In genomic region chr14:55332654-55333570, GRCh38 we compare ENCODE assay signal across 8 cellular contexts.
DNase-seq lines count a peak whose midpoint lies in the region; ATAC-seq, FAIRE-seq and TF ChIP-seq lines count a peak whose summit lies in the region.

No MANE protein-coding gene starts in this region.

- DNase-seq in A549 (ENCODE audit: low read depth in 1 of 2, low spot score in 1 of 2), result no peak
- no peak for DNase-seq in esophagus squamous epithelium (lab: John Stamatoyannopoulos, UW)
- no peak for DNase-seq in RWPE1 (ENCODE audit: low spot score)
- DNase-seq in NCI-H1930 (lab: John Stamatoyannopoulos, UW), result no peak
- DNase-seq in D721Med (ENCODE audit: insufficient read length, low spot score), result no peak
- no peak for DNase-seq in SKM-1 treated with dmso at 0.1 percent for 144 hours (lab: John Stamatoyannopoulos, UW; ENCODE audit: unreplicated experiment)

- H3K4me1 ChIP-seq in A549 (peaks cover 49% of the 10 kb centered on the region), esophagus squamous epithelium (peaks cover 0 to 73% (median 51%) of the 10 kb centered on the region in 3 donors)

- peak overlapping the region; percentile 39; the same call in 2 of the 3 replicates for H3K4me2 ChIP-seq in A549

- intact Hi-C loops in esophagus squamous epithelium (cut with DNase I), result no loop called here

- FAIRE-seq in A549 (lab: Jason Lieb, UNC) (no peak), D721Med (lab: Jason Lieb, UNC) (no peak)

- H3K27ac ChIP-seq in A549 (no peak overlapping the region), KOPT-K1 (ENCODE audit: low read depth, low read length, poor library complexity, severe bottlenecking) (peak overlapping the region; percentile 51), esophagus squamous epithelium (peak overlapping the region; percentile 27 to 71 (median 44)), RWPE1 (no peak overlapping the region)

- no peak for TF ChIP-seq POLR2A in A549 (IDR thresholded peaks at IDR 0.05; ENCODE audit: low read length)
- TF ChIP-seq POLR2A in esophagus squamous epithelium (IDR thresholded peaks at IDR 0.05), result no peak

- H3K9me3 ChIP-seq in A549, result no peaks in the 10 kb centered on the region
- H3K9me3 ChIP-seq in KOPT-K1 (ENCODE audit: insufficient read depth, low read length, poor library complexity, severe bottlenecking), result no peaks in the 10 kb centered on the region
- H3K9me3 ChIP-seq in esophagus squamous epithelium, result no peaks in the 10 kb centered on the region

- H3K4me3 ChIP-seq in A549 (no peak overlapping the region), esophagus squamous epithelium (peak overlapping the region in 1 of 4 donors; percentile 16)

- TF ChIP-seq CTCF in A549 (IDR thresholded peaks at IDR 0.05) (no peak), esophagus squamous epithelium (IDR thresholded peaks at IDR 0.05) (no peak), RWPE1 (conservative IDR thresholded peaks at IDR 0.05; ENCODE audit: low read depth) (no peak), D721Med (IDR thresholded peaks at IDR 0.05; ENCODE audit: insufficient read depth, missing control alignments) (no peak)

- CTCF ChIA-PET in A549 (lab: Yijun Ruan, JAX) (interaction anchor here (0.9 to 2.8 kb wide), 5 partner anchors 17 to 62 kb away, joined by 3 to 9 read pairs (median 5); no protein-coding TSS in a partner anchor), RWPE1 (lab: Yijun Ruan, JAX) (interaction anchor here (0.6 kb wide), 2 partner anchors 43 to 1159 kb away, joined by 3 to 6 read pairs; no protein-coding TSS in a partner anchor)

- no peak for TF ChIP-seq EP300 in A549 (IDR thresholded peaks at IDR 0.05)

- no peak for TF ChIP-seq RAD21 in A549 (conservative IDR thresholded peaks at IDR 0.05 in 1 of 2, IDR thresholded peaks at IDR 0.05 in 1 of 2)

- no peaks in the 10 kb centered on the region for H3K36me3 ChIP-seq in KOPT-K1 (ENCODE audit: insufficient read depth, low read length)
- no peaks in the 10 kb centered on the region for H3K36me3 ChIP-seq in esophagus squamous epithelium

- ATAC-seq in A549, result no peak
- ATAC-seq in GM19351 (IDR thresholded peaks at IDR 0.05; ENCODE audit: unreplicated experiment), result peak; percentile 53

- no peaks in the 10 kb centered on the region for H3K27me3 ChIP-seq in esophagus squamous epithelium

- 80% methylated on average over 7 of the region's 7 CpGs for WGBS in A549 (ENCODE audit: missing lambda C conversion rate)
- WGBS in esophagus squamous epithelium, 2 donors, result 54 to 57% methylated on average over 7 of the region's 7 CpGs

- POLR2A ChIA-PET in A549 (lab: Yijun Ruan, JAX), result interaction anchor here (0.5 to 0.6 kb wide), 2 partner anchors 12 to 122 kb away, joined by 3 to 5 read pairs; no protein-coding TSS in a partner anchor
- POLR2A ChIA-PET in RWPE1 (lab: Yijun Ruan, JAX; ENCODE audit: low non-redundant PET), result no interaction called here

TF ChIP-seq in A549, 52 proteins besides CTCF, POLR2A, EP300 and RAD21:
- no peak for TF ChIP-seq NPAS2 (CRISPR knock-in tag; IDR thresholded peaks at IDR 0.05; ENCODE audit: borderline replicate concordance)
- TF ChIP-seq RCOR1 (IDR thresholded peaks at IDR 0.05; ENCODE audit: low read depth, low read length), result no peak
- no peak for TF ChIP-seq HMGXB4 (CRISPR knock-in tag; IDR thresholded peaks at IDR 0.05; ENCODE audit: borderline replicate concordance)
- no peak for TF ChIP-seq SREBF2 (IDR thresholded peaks at IDR 0.05)
- no peak for TF ChIP-seq MAFK (IDR thresholded peaks at IDR 0.05; ENCODE audit: partially characterized antibody)
- TF ChIP-seq TP53 (CRISPR knock-in tag; IDR thresholded peaks at IDR 0.05), result no peak
- no peak for TF ChIP-seq NFE2L2 (conservative IDR thresholded peaks at IDR 0.05; ENCODE audit: low read length)
- TF ChIP-seq JUNB (IDR thresholded peaks at IDR 0.05), result no peak
- no peak for TF ChIP-seq NR3C1 (IDR thresholded peaks at IDR 0.05)
- no peak for TF ChIP-seq PHF8 (IDR thresholded peaks at IDR 0.05; ENCODE audit: borderline replicate concordance, low read depth)
- no peak for TF ChIP-seq ZNF302 (CRISPR knock-in tag; IDR thresholded peaks at IDR 0.05)
- no peak for TF ChIP-seq CHD2 (IDR thresholded peaks at IDR 0.05; ENCODE audit: low read length, partially characterized antibody)

Comparison
In these comparisons a context has a peak if more than half of its experiments do, and no peak if none do; other contexts are left out.
1. H3K27ac ChIP-seq: peak in KOPT-K1 (single experiment) and esophagus squamous epithelium (4 of 4); none in A549 (0 of 2) and RWPE1 (single experiment).